ENCODE assay signal across 24 cellular contexts in the genomic region with DNA sequence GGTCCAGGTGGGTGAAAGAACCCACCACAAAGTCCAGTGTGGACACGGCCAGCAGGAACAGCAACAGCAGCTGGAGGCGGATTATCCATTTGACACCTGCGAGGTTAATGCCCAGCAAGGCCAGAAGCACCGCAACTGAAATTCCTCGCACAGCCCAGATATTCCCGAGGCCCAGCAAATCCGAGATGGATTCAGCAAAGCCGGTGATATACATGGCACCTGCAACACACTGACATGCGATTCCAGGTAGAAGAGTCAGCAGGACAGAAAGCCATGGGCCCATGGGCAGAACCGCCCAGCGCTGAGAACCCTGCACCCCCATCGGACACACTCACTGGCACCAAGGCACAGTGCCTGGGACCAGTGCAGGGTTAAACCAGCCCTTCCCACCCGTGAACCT. TPM values are rescaled to one million over a fixed set of nuclear protein-coding genes. Genes with fewer than 3 reads are reported as not detected.
"Had no signal": no experiment of that assay in that cellular context is flagged by ENCODE, and none has a peak within 500 bp of the region (broad histone marks: within the 10 kb centered on the region; RNA-seq: fewer than 3 reads in every experiment).

No MANE protein-coding gene starts in this region.

- H3K27ac ChIP-seq: colonic mucosa, epithelial cell of prostate, esophagus muscularis mucosa, foreskin keratinocyte, gastroesophageal sphincter, heart left ventricle, hepatocyte, left ventricle myocardium inferior, lower lobe of right lung had no signal

- H3K4me3 ChIP-seq: colonic mucosa, esophagus muscularis mucosa, gastroesophageal sphincter, heart left ventricle, hepatocyte, left ventricle myocardium inferior, lower lobe of right lung, mucosa of descending colon had no signal

- DNase-seq: colonic mucosa; cortex of kidney; effector CD8-positive, alpha-beta T cell; effector memory CD8-positive, alpha-beta T cell; endodermal cell; erythroblast; foreskin keratinocyte; heart left ventricle; hypothalamus; immature natural killer cell; islet precursor cell; kidney; kidney glomerular epithelial cell; left colon; left ventricle myocardium inferior; lower lobe of right lung; mesenchymal stem cell; mucosa of descending colon; naive B cell had no signal

- H3K9me3 ChIP-seq: colonic mucosa, esophagus muscularis mucosa, gastroesophageal sphincter, lower lobe of right lung, mucosa of descending colon had no signal

- H3K4me1 ChIP-seq: colonic mucosa, gastroesophageal sphincter, lower lobe of right lung had no signal

- ATAC-seq: effector memory CD8-positive, alpha-beta T cell; foreskin keratinocyte; gastroesophageal sphincter; heart left ventricle; left colon; left lobe of liver; lower lobe of right lung; mucosa of descending colon had no signal

- H3K27me3 ChIP-seq: colonic mucosa, esophagus muscularis mucosa, foreskin keratinocyte, gastroesophageal sphincter, heart left ventricle, hepatocyte had no signal

- H3K36me3 ChIP-seq: colonic mucosa, esophagus muscularis mucosa, gastroesophageal sphincter, heart left ventricle, left ventricle myocardium inferior, lower lobe of right lung had no signal

RNA-seq across cellular contexts. Expression of gene SLC12A8, which starts 34.8 kb away (rescaled TPM):
- total RNA-seq: left ventricle myocardium inferior had no signal
